Comparison of ENCODE assay signal across 21 cellular contexts in genomic region chr4:89871211-89871610, GRCh38. TPM values are rescaled to one million over a fixed set of nuclear protein-coding genes. Genes with fewer than 3 reads are reported as not detected.
A peak's percentile ranks its signal among the peaks of the same experiment; 100 is the strongest.
DNase-seq lines count a peak whose midpoint lies in the region; ATAC-seq and TF ChIP-seq lines count a peak whose summit lies in the region.
"Had no signal": no experiment of that assay in that cellular context is flagged by ENCODE, and none has a peak within 500 bp of the region (broad histone marks: within the 10 kb centered on the region; RNA-seq: fewer than 3 reads in every experiment).

No MANE protein-coding gene starts in this region.

- intact Hi-C loops in PC-3 (cut with micrococcal nuclease) = no loop called here

- no peak overlapping the region for H3K14ac ChIP-seq in neuronal stem cell (ENCODE audit: low read length)

- H3K9me2 ChIP-seq in Loucy (replicated peaks; ENCODE audit: low read depth, low read length) (no peaks in the 10 kb centered on the region), PC-3 (replicated peaks; ENCODE audit: low read length) (no peaks in the 10 kb centered on the region)

- POLR2A ChIA-PET in PC-3 (lab: Charles Lee; ENCODE audit: unreplicated experiment) = no interaction called here

- H4K20me1 ChIP-seq in Loucy (ENCODE audit: insufficient read depth, low read length, poor library complexity, severe bottlenecking) = no peaks in the 10 kb centered on the region
- H4K20me1 ChIP-seq in PC-3 (ENCODE audit: low read length) = no peaks in the 10 kb centered on the region
- H4K20me1 ChIP-seq: BLaER1 treated with 17β-estradiol and CSF1 and Interleukin-3, amounts not matched to agents 10 nM and 100 nM had no signal

- H3K36me3 Mint-ChIP-seq in activated CD8-positive, alpha-beta memory T cell treated with anti-CD3 and anti-CD28 coated beads, Interleukin-2, amount 10 ng/mL, durations not matched to agents 7 days and 5 days = no peaks in the 10 kb centered on the region
- H3K36me3 Mint-ChIP-seq: CD4-positive, CD25-positive, alpha-beta regulatory T cell; CD8-positive, alpha-beta memory T cell had no signal

- no peak overlapping the region for H2BK12ac ChIP-seq in neuronal stem cell (ENCODE audit: low read length)

- H3K27me3 ChIP-seq in Loucy (ENCODE audit: insufficient read depth, low read length, poor library complexity, severe bottlenecking) (no peaks in the 10 kb centered on the region), neuronal stem cell (ENCODE audit: control insufficient read depth in 3 of 3, insufficient read depth in 3 of 3, low read depth in 1 of 3, low read length in 3 of 3) (no peaks in the 10 kb centered on the region), PC-3 (ENCODE audit: low read length) (peaks cover 43% of the 10 kb centered on the region)
- H3K27me3 ChIP-seq: BLaER1 treated with 17β-estradiol and CSF1 and Interleukin-3, amounts not matched to agents 10 nM and 100 nM had no signal

- H3F3A ChIP-seq in Loucy (ENCODE audit: low read depth) = no peaks in the 10 kb centered on the region
- no peaks in the 10 kb centered on the region for H3F3A ChIP-seq in PC-3 (ENCODE audit: low read length, unreplicated experiment)

- H3K4me3 ChIP-seq in Loucy (ENCODE audit: low read length, poor library complexity, severe bottlenecking) (no peak overlapping the region), neuronal stem cell (ENCODE audit: low read length in 2 of 2) (no peak overlapping the region), PC-3 (ENCODE audit: low read length) (no peak overlapping the region)
- H3K4me3 ChIP-seq: BLaER1 treated with 17β-estradiol and CSF1 and Interleukin-3, amounts not matched to agents 10 nM and 100 nM had no signal

- H3K4me1 ChIP-seq in Loucy (ENCODE audit: insufficient read depth, low read length, poor library complexity, severe bottlenecking) = no peaks in the 10 kb centered on the region
- H3K4me1 ChIP-seq in neuronal stem cell (ENCODE audit: control insufficient read depth in 2 of 2, insufficient read depth in 1 of 2, low read depth in 1 of 2, low read length in 2 of 2) = peaks cover 0 to 5% of the 10 kb centered on the region in 2 donors
- no peaks in the 10 kb centered on the region for H3K4me1 ChIP-seq in PC-3 (ENCODE audit: insufficient read depth, low read length)
- H3K4me1 ChIP-seq: BLaER1 treated with 17β-estradiol and CSF1 and Interleukin-3, amounts not matched to agents 10 nM and 100 nM had no signal

- H3K9ac ChIP-seq in Loucy (ENCODE audit: low read depth, low read length, poor library complexity, severe bottlenecking) = no peak overlapping the region
- no peak overlapping the region for H3K9ac ChIP-seq in neuronal stem cell (ENCODE audit: low read depth, low read length, poor library complexity)
- H3K9ac ChIP-seq in PC-3 (ENCODE audit: low read length) = no peak overlapping the region
- H3K9ac ChIP-seq: BLaER1 treated with 17β-estradiol and CSF1 and Interleukin-3, amounts not matched to agents 10 nM and 100 nM had no signal

- H3K4me2 ChIP-seq in Loucy (ENCODE audit: low read depth, low read length, poor library complexity, severe bottlenecking) (no peak overlapping the region), neuronal stem cell (ENCODE audit: insufficient read depth, low read length, poor library complexity, severe bottlenecking) (no peak overlapping the region), PC-3 (ENCODE audit: low read length) (no peak overlapping the region)
- H3K4me2 ChIP-seq: BLaER1 treated with 17β-estradiol and CSF1 and Interleukin-3, amounts not matched to agents 10 nM and 100 nM had no signal

- no peak overlapping the region for H3K27ac Mint-ChIP-seq in activated CD8-positive, alpha-beta memory T cell treated with anti-CD3 and anti-CD28 coated beads, Interleukin-2, amount 10 ng/mL, durations not matched to agents 7 days and 5 days
- H3K27ac Mint-ChIP-seq: B cell; CD4-positive, CD25-positive, alpha-beta regulatory T cell; CD8-positive, alpha-beta memory T cell had no signal

- ATAC-seq in activated CD8-positive, alpha-beta memory T cell treated with anti-CD3 and anti-CD28 coated beads, Interleukin-2, amount 10 ng/mL, durations not matched to agents 7 days and 5 days = no peak
- ATAC-seq in PC-3 = no peak

- no peaks in the 10 kb centered on the region for H3K9me3 Mint-ChIP-seq in activated CD8-positive, alpha-beta memory T cell treated with anti-CD3 and anti-CD28 coated beads, Interleukin-2, amount 10 ng/mL, durations not matched to agents 7 days and 5 days (ENCODE audit: low read depth)

- no peak overlapping the region for H2AK5ac ChIP-seq in neuronal stem cell (ENCODE audit: low read depth, low read length)

- H3K18ac ChIP-seq in neuronal stem cell (ENCODE audit: low read length) = no peak overlapping the region

- no peak overlapping the region for H3K23ac ChIP-seq in neuronal stem cell (ENCODE audit: low read depth, low read length, poor library complexity)

- H2BK120ac ChIP-seq in neuronal stem cell (ENCODE audit: low read depth, low read length) = no peak overlapping the region

- H3K9me3 ChIP-seq in Loucy (ENCODE audit: insufficient read depth, low read depth, low read length) (no peaks in the 10 kb centered on the region), neuronal stem cell (replicated peaks in 1 of 2; ENCODE audit: control insufficient read depth in 2 of 2, insufficient read depth in 1 of 2, low read depth in 1 of 2, low read length in 2 of 2) (no peaks in the 10 kb centered on the region), PC-3 (ENCODE audit: low read length) (no peaks in the 10 kb centered on the region)
- H3K9me3 ChIP-seq: BLaER1 treated with 17β-estradiol and CSF1 and Interleukin-3, amounts not matched to agents 10 nM and 100 nM had no signal

- peaks cover 19% of the 10 kb centered on the region for H3K27me3 Mint-ChIP-seq in activated CD8-positive, alpha-beta memory T cell treated with anti-CD3 and anti-CD28 coated beads, Interleukin-2, amount 10 ng/mL, durations not matched to agents 7 days and 5 days

- no CpG with 5 or more reads among the region's 1 CpG for WGBS in neuronal stem cell (ENCODE audit: extremely low coverage in 2 of 2, insufficient read length in 2 of 2, insufficient replicate concordance in 1 of 2), 2 donors

- no peak overlapping the region for H3K4ac ChIP-seq in neuronal stem cell (ENCODE audit: low read length)

- H2BK5ac ChIP-seq in neuronal stem cell (ENCODE audit: low read length) = no peak overlapping the region

- H3K27ac ChIP-seq in neuronal stem cell (replicated peaks; ENCODE audit: low read length) = no peak overlapping the region
- no peak overlapping the region for H3K27ac ChIP-seq in PC-3 (ENCODE audit: low read length)
- H3K27ac ChIP-seq: BLaER1 treated with 17β-estradiol and CSF1 and Interleukin-3, amounts not matched to agents 10 nM and 100 nM had no signal

- TF ChIP-seq CTCF in Loucy (conservative IDR thresholded peaks at IDR 0.05; ENCODE audit: low read length) (no peak), PC-3 (conservative IDR thresholded peaks at IDR 0.05; ENCODE audit: low read depth, low read length) (no peak)

- no TSS peak for BruUV-seq in PC-3 (replicated peaks; lab: Mats Ljungman, UMichigan)

- H2AFZ ChIP-seq in Loucy (ENCODE audit: low read length) = 0 out of 2 replicates have a peak overlapping the region, but pooled peaks have one; percentile 19
- H2AFZ ChIP-seq in neuronal stem cell (ENCODE audit: low read length) = peak overlapping the region; percentile 31
- H2AFZ ChIP-seq in PC-3 (ENCODE audit: low read length) = no peak overlapping the region

- no peaks in the 10 kb centered on the region for H3K4me1 Mint-ChIP-seq in activated CD8-positive, alpha-beta memory T cell treated with anti-CD3 and anti-CD28 coated beads, Interleukin-2, amount 10 ng/mL, durations not matched to agents 7 days and 5 days
- H3K4me1 Mint-ChIP-seq: B cell; CD4-positive, CD25-positive, alpha-beta regulatory T cell; CD8-positive, alpha-beta memory T cell had no signal

- H3K79me2 ChIP-seq in Loucy (ENCODE audit: insufficient read depth, low read length) (no peaks in the 10 kb centered on the region), PC-3 (ENCODE audit: low read length) (no peaks in the 10 kb centered on the region)

- peak; percentile 55 for DNase-seq in G401 (ENCODE audit: low spot score)
- DNase-seq in cerebellar cortex (ENCODE audit: low spot score) = peak; percentile 81
- peak; percentile 26 for DNase-seq in neuronal stem cell (ENCODE audit: low spot score)
- DNase-seq in activated CD8-positive, alpha-beta memory T cell treated with anti-CD3 and anti-CD28 coated beads, Interleukin-2, amount 10 ng/mL, durations not matched to agents 7 days and 5 days = no peak
- DNase-seq in PC-3 = no peak
- DNase-seq in dedifferentiated amniotic fluid mesenchymal stem cell (ENCODE audit: extremely low spot score) = no peak
- DNase-seq: 8988T; CD4-positive, CD25-positive, alpha-beta regulatory T cell; CD8-positive, alpha-beta memory T cell; COR-L47; DMS 273 treated with DMSO at 0.1 percent for 48 hours; DMS53; DND-41; EL; GDM1; H9; IMR-90 had no signal

- H4K8ac ChIP-seq in neuronal stem cell (ENCODE audit: low read depth, low read length) = no peak overlapping the region

- CTCF ChIA-PET in activated CD8-positive, alpha-beta memory T cell treated with anti-CD3 and anti-CD28 coated beads, Interleukin-2, amount 10 ng/mL, durations not matched to agents 7 days and 5 days (lab: Charles Lee) = no interaction called here
- CTCF ChIA-PET in PC-3 (lab: Charles Lee) = no interaction called here

- H3K36me3 ChIP-seq in Loucy (ENCODE audit: insufficient read depth, low read length) (no peaks in the 10 kb centered on the region), neuronal stem cell (replicated peaks in 1 of 2; ENCODE audit: control insufficient read depth in 2 of 2, insufficient read depth in 2 of 2, low read length in 2 of 2) (no peaks in the 10 kb centered on the region), PC-3 (ENCODE audit: low read depth, low read length) (no peaks in the 10 kb centered on the region)
- H3K36me3 ChIP-seq: BLaER1 treated with 17β-estradiol and CSF1 and Interleukin-3, amounts not matched to agents 10 nM and 100 nM had no signal

- no peak overlapping the region for H4K91ac ChIP-seq in neuronal stem cell (ENCODE audit: low read depth, low read length, poor library complexity)

- in situ Hi-C loops in G401 (cut with HindIII; ENCODE audit: low sequenced_read_pairs) = no loop called here

- no peaks in the 10 kb centered on the region for H3K79me1 ChIP-seq in neuronal stem cell (ENCODE audit: low read depth, low read length)

- H3K4me3 Mint-ChIP-seq in activated CD8-positive, alpha-beta memory T cell treated with anti-CD3 and anti-CD28 coated beads, Interleukin-2, amount 10 ng/mL, durations not matched to agents 7 days and 5 days = no peak overlapping the region
- H3K4me3 Mint-ChIP-seq: B cell; CD4-positive, CD25-positive, alpha-beta regulatory T cell; CD8-positive, alpha-beta memory T cell; H9 had no signal

- H2BK15ac ChIP-seq in neuronal stem cell (ENCODE audit: low read length) = no peak overlapping the region

RNA-seq across cellular contexts. Expression of gene MMRN1, which starts 23.4 kb away (rescaled TPM):
- total RNA-seq in G401 (2014; rRNA removed; shearing (Covaris generic)) = 145 and 225 TPM in 2 replicates
- 5.1 TPM for polyA plus RNA-seq in neuronal stem cell (2013, experiment 1 of 2)
- polyA plus RNA-seq in neuronal stem cell (2013, experiment 2 of 2) = 5.2 TPM
- under 1 TPM; 0.16 to 0.23 TPM for total RNA-seq in activated CD8-positive, alpha-beta memory T cell treated with anti-CD3 and anti-CD28 coated beads, Interleukin-2, amount 10 ng/mL, durations not matched to agents 7 days and 5 days
- total RNA-seq in PC-3 (2014; rRNA removed) = 0.69 and 0.73 TPM in 2 replicates
- total RNA-seq: CD8-positive, alpha-beta memory T cell; H1; H9; IMR-90 had no signal
- polyA plus RNA-seq: H1, IMR-90 had no signal

RNA-seq across cellular contexts. Expression of gene SNCA, which starts 34.2 kb away (rescaled TPM):
- 112 and 125 TPM in 2 replicates for total RNA-seq in G401 (2014; rRNA removed; shearing (Covaris generic))
- 10.1 TPM for polyA plus RNA-seq in neuronal stem cell (2013, experiment 1 of 2)
- polyA plus RNA-seq in neuronal stem cell (2013, experiment 2 of 2) = 9.9 TPM
- total RNA-seq in activated CD8-positive, alpha-beta memory T cell treated with anti-CD3 and anti-CD28 coated beads, Interleukin-2, amount 10 ng/mL, durations not matched to agents 7 days and 5 days = 1 to 10 TPM; 1.6 to 2.0 TPM
- 1.2 TPM in 1 of 2 replicates, not detected in the other for total RNA-seq in PC-3 (2014; rRNA removed)

Comparison
In these comparisons a context has a peak if more than half of its experiments do, and no peak if none do; other contexts are left out.
1. DNase-seq: peak in G401 (single experiment), cerebellar cortex (single experiment) and neuronal stem cell (single experiment); none in activated CD8-positive, alpha-beta memory T cell treated with anti-CD3 and anti-CD28 coated beads, Interleukin-2, amount 10 ng/mL, durations not matched to agents 7 days and 5 days (single experiment), PC-3 (single experiment) and dedifferentiated amniotic fluid mesenchymal stem cell (single experiment).
2. RNA of gene MMRN1, which starts 23.4 kb away (total RNA-seq): 145 to 225 TPM in G401; 0.69 to 0.73 TPM in PC-3 and 0.16 to 0.23 TPM in activated CD8-positive, alpha-beta memory T cell treated with anti-CD3 and anti-CD28 coated beads, Interleukin-2, amount 10 ng/mL, durations not matched to agents 7 days and 5 days; every median in the first group is over 10 times any median in the second.
3. RNA of gene SNCA, which starts 34.2 kb away (total RNA-seq): 112 to 125 TPM in G401; 1.6 to 2.0 TPM in activated CD8-positive, alpha-beta memory T cell treated with anti-CD3 and anti-CD28 coated beads, Interleukin-2, amount 10 ng/mL, durations not matched to agents 7 days and 5 days and 1.2 TPM in PC-3; every median in the first group is over 10 times any median in the second.